ENCODE assay signal across 28 cellular contexts in genomic region chr1:221881805-221882581, GRCh38.
DNase-seq lines count a peak whose midpoint lies in the region.
"Had no signal": no experiment of that assay in that cellular context is flagged by ENCODE, and none has a peak within 500 bp of the region (broad histone marks: within the 10 kb centered on the region; RNA-seq: fewer than 3 reads in every experiment).

No MANE protein-coding gene starts in this region.

- no peak overlapping the region for H3K4me3 ChIP-seq in BLaER1
- no peak overlapping the region for H3K4me3 ChIP-seq in GM23248
- H3K4me3 ChIP-seq in MG63: no peak overlapping the region
- H3K4me3 ChIP-seq: coronary artery, heart left ventricle, spleen, stomach, tibial nerve had no signal

- no peaks in the 10 kb centered on the region for H4K20me1 ChIP-seq in BLaER1
- H4K20me1 ChIP-seq in GM23248 (ENCODE audit: insufficient read depth): no peaks in the 10 kb centered on the region

- H3K36me3 ChIP-seq in BLaER1 (no peaks in the 10 kb centered on the region), GM23248 (ENCODE audit: low read depth) (no peaks in the 10 kb centered on the region), MG63 (no peaks in the 10 kb centered on the region)
- H3K36me3 ChIP-seq: heart left ventricle, spleen, stomach, tibial nerve had no signal

- peaks cover 98% of the 10 kb centered on the region for H3K4me1 ChIP-seq in BLaER1
- peaks cover 28% of the 10 kb centered on the region for H3K4me1 ChIP-seq in GM23248 (ENCODE audit: insufficient read depth)
- H3K4me1 ChIP-seq: spleen, tibial nerve had no signal

- H3K9me2 ChIP-seq in GM23248 (ENCODE audit: insufficient read depth): no peaks in the 10 kb centered on the region

- DNase-seq in GM23248 (peak; percentile 22), MG63 (peak; percentile 14), fibroblast of peridontal ligament (ENCODE audit: extremely low read depth) (peak; percentile 24), caudate nucleus (lab: John Stamatoyannopoulos, UW) (no peak), Kasumi-1 (lab: John Stamatoyannopoulos, UW) (no peak), hepatic stellate cell (ENCODE audit: low spot score) (no peak), MV-4-11 (lab: John Stamatoyannopoulos, UW) (no peak)
- DNase-seq: activated CD4-positive, alpha-beta T cell treated with anti-CD3 and anti-CD28 coated beads for 1 hour; activated CD8-positive, alpha-beta memory T cell treated with anti-CD3 and anti-CD28 coated beads for 24 hours; activated naive CD4-positive, alpha-beta T cell; activated T-cell treated with anti-CD3 and anti-CD28 coated beads, Interleukin-2, amount 50 U/mL, for 24 hours; CD4-positive, CD25-positive, alpha-beta regulatory T cell; DMS153; endodermal cell; GDM1; heart left ventricle; naive thymus-derived CD4-positive, alpha-beta T cell; NCI-H1092; NCI-H2029; NCI-H345; SHP77; spleen; stimulated activated CD4-positive, alpha-beta T cell treated with anti-CD3 and anti-CD28 coated beads, Interleukin-4, amount 100 ng/mL, for 1 hour; stomach had no signal

- peak overlapping the region; percentile 68 for H3K4me2 ChIP-seq in BLaER1
- H3K4me2 ChIP-seq in GM23248 (ENCODE audit: unreplicated experiment): no peak overlapping the region
- H3K4me2 ChIP-seq: KMS-11 had no signal

- no peak overlapping the region for H2AFZ ChIP-seq in GM23248

- in situ Hi-C loops in GM23248 (cut with MboI): no loop called here

- peaks cover 7% of the 10 kb centered on the region; the same call in 1 of the 2 replicates for H3F3A ChIP-seq in GM23248 (ENCODE audit: insufficient read depth)

- H3K27me3 ChIP-seq in BLaER1 (no peaks in the 10 kb centered on the region), GM23248 (replicated peaks; ENCODE audit: insufficient read depth) (no peaks in the 10 kb centered on the region), MG63 (no peaks in the 10 kb centered on the region)
- H3K27me3 ChIP-seq: heart left ventricle, spleen, stomach, tibial nerve had no signal

- peak overlapping the region; percentile 92 for H3K27ac ChIP-seq in BLaER1
- H3K27ac ChIP-seq in GM23248: no peak overlapping the region
- no peak overlapping the region for H3K27ac ChIP-seq in caudate nucleus (ENCODE audit: low read depth, low read length)
- H3K27ac ChIP-seq: coronary artery, heart left ventricle, KMS-11, spleen, stomach, tibial nerve had no signal

- H3K79me2 ChIP-seq in GM23248 (ENCODE audit: insufficient read depth): no peaks in the 10 kb centered on the region

- H3K9me3 ChIP-seq in BLaER1 (no peaks in the 10 kb centered on the region), GM23248 (ENCODE audit: low read depth) (no peaks in the 10 kb centered on the region), MG63 (no peaks in the 10 kb centered on the region)
- H3K9me3 ChIP-seq: heart left ventricle, spleen, stomach, tibial nerve had no signal

- 83 to 84% methylated on average over 5 of the region's 5 CpGs for WGBS in GM23248 (ENCODE audit: low coverage in 1 of 2, low lambda C conversion rate in 2 of 2, missing lambda C conversion rate in 2 of 2), 2 experiments

- no peak overlapping the region for H3K9ac ChIP-seq in BLaER1
- H3K9ac ChIP-seq in GM23248: no peak overlapping the region
- H3K9ac ChIP-seq: KMS-11 had no signal

Comparison
In these comparisons a context has a peak if more than half of its experiments do, and no peak if none do; other contexts are left out.
1. DNase-seq: peak in GM23248 (single experiment), MG63 (single experiment) and fibroblast of peridontal ligament (single experiment); none in caudate nucleus (0 of 61), Kasumi-1 (0 of 2), hepatic stellate cell (single experiment) and MV-4-11 (single experiment).